In the genomic region with DNA sequence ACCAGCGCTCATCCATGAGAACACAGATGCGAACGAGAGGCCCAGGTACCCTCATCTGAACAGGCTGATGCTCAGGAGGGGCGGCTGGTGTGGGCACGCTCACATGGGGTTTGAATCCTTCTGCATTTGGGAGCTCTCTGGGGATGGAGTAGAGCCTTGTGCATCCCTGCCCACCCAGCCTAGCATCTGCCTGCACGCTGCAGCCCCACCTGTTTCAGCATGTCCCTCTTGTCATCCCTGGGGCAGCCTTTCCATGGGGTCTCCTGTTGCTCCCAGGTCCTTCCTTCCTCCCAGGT, we compare ENCODE assay signal across 2 cellular contexts.
TF ChIP-seq lines count a peak whose summit lies in the region.

No MANE protein-coding gene starts in this region.

TF ChIP-seq in IMR-90, 13 proteins besides CTCF, POLR2A, EP300 and RAD21:
- TF ChIP-seq CEBPB (IDR thresholded peaks at IDR 0.05; ENCODE audit: low read depth, low read length), result no peak
- TF ChIP-seq CHD1 (IDR thresholded peaks at IDR 0.05; ENCODE audit: low read depth, low read length), result no peak
- TF ChIP-seq USF2 (IDR thresholded peaks at IDR 0.05; ENCODE audit: low read depth, low read length), result no peak
- no peak for TF ChIP-seq BHLHE40 (IDR thresholded peaks at IDR 0.05; ENCODE audit: low read depth, low read length)
- no peak for TF ChIP-seq MXI1 (IDR thresholded peaks at IDR 0.05; ENCODE audit: borderline replicate concordance, low read depth, low read length)

TF ChIP-seq in K562, 482 proteins besides CTCF, POLR2A, EP300 and RAD21:
- TF ChIP-seq ZKSCAN3 (CRISPR knock-in tag; IDR thresholded peaks at IDR 0.05), result no peak
- no peak for TF ChIP-seq SNRNP70 (optimal IDR thresholded peaks at IDR 0.05; ENCODE audit: low read depth, low read length)
- TF ChIP-seq, protein P1, sequence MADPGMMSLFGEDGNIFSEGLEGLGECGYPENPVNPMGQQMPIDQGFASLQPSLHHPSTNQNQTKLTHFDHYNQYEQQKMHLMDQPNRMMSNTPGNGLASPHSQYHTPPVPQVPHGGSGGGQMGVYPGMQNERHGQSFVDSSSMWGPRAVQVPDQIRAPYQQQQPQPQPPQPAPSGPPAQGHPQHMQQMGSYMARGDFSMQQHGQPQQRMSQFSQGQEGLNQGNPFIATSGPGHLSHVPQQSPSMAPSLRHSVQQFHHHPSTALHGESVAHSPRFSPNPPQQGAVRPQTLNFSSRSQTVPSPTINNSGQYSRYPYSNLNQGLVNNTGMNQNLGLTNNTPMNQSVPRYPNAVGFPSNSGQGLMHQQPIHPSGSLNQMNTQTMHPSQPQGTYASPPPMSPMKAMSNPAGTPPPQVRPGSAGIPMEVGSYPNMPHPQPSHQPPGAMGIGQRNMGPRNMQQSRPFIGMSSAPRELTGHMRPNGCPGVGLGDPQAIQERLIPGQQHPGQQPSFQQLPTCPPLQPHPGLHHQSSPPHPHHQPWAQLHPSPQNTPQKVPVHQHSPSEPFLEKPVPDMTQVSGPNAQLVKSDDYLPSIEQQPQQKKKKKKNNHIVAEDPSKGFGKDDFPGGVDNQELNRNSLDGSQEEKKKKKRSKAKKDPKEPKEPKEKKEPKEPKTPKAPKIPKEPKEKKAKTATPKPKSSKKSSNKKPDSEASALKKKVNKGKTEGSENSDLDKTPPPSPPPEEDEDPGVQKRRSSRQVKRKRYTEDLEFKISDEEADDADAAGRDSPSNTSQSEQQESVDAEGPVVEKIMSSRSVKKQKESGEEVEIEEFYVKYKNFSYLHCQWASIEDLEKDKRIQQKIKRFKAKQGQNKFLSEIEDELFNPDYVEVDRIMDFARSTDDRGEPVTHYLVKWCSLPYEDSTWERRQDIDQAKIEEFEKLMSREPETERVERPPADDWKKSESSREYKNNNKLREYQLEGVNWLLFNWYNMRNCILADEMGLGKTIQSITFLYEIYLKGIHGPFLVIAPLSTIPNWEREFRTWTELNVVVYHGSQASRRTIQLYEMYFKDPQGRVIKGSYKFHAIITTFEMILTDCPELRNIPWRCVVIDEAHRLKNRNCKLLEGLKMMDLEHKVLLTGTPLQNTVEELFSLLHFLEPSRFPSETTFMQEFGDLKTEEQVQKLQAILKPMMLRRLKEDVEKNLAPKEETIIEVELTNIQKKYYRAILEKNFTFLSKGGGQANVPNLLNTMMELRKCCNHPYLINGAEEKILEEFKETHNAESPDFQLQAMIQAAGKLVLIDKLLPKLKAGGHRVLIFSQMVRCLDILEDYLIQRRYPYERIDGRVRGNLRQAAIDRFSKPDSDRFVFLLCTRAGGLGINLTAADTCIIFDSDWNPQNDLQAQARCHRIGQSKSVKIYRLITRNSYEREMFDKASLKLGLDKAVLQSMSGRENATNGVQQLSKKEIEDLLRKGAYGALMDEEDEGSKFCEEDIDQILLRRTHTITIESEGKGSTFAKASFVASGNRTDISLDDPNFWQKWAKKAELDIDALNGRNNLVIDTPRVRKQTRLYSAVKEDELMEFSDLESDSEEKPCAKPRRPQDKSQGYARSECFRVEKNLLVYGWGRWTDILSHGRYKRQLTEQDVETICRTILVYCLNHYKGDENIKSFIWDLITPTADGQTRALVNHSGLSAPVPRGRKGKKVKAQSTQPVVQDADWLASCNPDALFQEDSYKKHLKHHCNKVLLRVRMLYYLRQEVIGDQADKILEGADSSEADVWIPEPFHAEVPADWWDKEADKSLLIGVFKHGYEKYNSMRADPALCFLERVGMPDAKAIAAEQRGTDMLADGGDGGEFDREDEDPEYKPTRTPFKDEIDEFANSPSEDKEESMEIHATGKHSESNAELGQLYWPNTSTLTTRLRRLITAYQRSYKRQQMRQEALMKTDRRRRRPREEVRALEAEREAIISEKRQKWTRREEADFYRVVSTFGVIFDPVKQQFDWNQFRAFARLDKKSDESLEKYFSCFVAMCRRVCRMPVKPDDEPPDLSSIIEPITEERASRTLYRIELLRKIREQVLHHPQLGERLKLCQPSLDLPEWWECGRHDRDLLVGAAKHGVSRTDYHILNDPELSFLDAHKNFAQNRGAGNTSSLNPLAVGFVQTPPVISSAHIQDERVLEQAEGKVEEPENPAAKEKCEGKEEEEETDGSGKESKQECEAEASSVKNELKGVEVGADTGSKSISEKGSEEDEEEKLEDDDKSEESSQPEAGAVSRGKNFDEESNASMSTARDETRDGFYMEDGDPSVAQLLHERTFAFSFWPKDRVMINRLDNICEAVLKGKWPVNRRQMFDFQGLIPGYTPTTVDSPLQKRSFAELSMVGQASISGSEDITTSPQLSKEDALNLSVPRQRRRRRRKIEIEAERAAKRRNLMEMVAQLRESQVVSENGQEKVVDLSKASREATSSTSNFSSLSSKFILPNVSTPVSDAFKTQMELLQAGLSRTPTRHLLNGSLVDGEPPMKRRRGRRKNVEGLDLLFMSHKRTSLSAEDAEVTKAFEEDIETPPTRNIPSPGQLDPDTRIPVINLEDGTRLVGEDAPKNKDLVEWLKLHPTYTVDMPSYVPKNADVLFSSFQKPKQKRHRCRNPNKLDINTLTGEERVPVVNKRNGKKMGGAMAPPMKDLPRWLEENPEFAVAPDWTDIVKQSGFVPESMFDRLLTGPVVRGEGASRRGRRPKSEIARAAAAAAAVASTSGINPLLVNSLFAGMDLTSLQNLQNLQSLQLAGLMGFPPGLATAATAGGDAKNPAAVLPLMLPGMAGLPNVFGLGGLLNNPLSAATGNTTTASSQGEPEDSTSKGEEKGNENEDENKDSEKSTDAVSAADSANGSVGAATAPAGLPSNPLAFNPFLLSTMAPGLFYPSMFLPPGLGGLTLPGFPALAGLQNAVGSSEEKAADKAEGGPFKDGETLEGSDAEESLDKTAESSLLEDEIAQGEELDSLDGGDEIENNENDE (IDR thresholded peaks at IDR 0.05; ENCODE audit: low read depth, low read length), result peak; percentile 28
- no peak for TF ChIP-seq THRAP3 (IDR thresholded peaks at IDR 0.05; ENCODE audit: borderline replicate concordance)
- TF ChIP-seq ADNP (tag; IDR thresholded peaks at IDR 0.05), result no peak
- no peak for TF ChIP-seq NBN (IDR thresholded peaks at IDR 0.05; ENCODE audit: low read depth)
- TF ChIP-seq HDAC2 (IDR thresholded peaks at IDR 0.05), result no peak
- TF ChIP-seq, protein P2, sequence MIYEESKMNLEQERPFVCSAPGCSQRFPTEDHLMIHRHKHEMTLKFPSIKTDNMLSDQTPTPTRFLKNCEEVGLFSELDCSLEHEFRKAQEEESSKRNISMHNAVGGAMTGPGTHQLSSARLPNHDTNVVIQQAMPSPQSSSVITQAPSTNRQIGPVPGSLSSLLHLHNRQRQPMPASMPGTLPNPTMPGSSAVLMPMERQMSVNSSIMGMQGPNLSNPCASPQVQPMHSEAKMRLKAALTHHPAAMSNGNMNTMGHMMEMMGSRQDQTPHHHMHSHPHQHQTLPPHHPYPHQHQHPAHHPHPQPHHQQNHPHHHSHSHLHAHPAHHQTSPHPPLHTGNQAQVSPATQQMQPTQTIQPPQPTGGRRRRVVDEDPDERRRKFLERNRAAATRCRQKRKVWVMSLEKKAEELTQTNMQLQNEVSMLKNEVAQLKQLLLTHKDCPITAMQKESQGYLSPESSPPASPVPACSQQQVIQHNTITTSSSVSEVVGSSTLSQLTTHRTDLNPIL (CRISPR knock-in tag; IDR thresholded peaks at IDR 0.05), result no peak
